In the genomic region with DNA sequence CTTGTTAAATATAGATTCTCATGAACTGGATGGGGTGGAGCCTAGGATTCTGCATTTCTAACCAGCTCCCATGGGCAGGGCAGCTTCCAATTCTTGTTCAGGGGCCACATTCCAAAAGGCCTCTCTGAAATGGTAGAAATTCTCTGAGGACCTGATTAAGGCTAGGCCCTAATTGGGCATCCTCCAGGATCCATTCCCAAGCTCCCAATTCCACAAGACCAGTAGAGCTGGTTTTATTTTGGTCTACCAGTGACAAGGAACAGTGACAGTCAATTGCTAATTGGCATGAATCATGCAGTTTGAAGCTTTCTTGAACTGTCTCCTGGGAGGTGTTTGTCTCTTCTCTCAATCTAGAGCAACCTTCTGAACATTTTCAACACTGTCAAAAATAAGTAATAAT, we compare ENCODE assay signal across 22 cellular contexts. TPM values are rescaled to one million over a fixed set of nuclear protein-coding genes. Genes with fewer than 3 reads are reported as not detected.
A peak's percentile ranks its signal among the peaks of the same experiment; 100 is the strongest.
DNase-seq lines count a peak whose midpoint lies in the region; ATAC-seq and TF ChIP-seq lines count a peak whose summit lies in the region.
"Had no signal": no experiment of that assay in that cellular context is flagged by ENCODE, and none has a peak within 500 bp of the region (broad histone marks: within the 10 kb centered on the region; RNA-seq: fewer than 3 reads in every experiment).

No MANE protein-coding gene starts in this region.

- H3K4me3 Mint-ChIP-seq in natural killer cell, result peak overlapping the region; percentile 64
- H3K4me3 Mint-ChIP-seq in natural killer cell treated with Interleukin-12 subunit alpha and Interleukin-12 subunit beta and Interleukin-15 and Interleukin-18, amount 100 ng/mL, for 72 hours, result no peak overlapping the region
- H3K4me3 Mint-ChIP-seq in GM23338, result no peak overlapping the region

- no peaks in the 10 kb centered on the region for H3K9me3 Mint-ChIP-seq in natural killer cell
- H3K9me3 Mint-ChIP-seq in natural killer cell treated with Interleukin-12 subunit alpha and Interleukin-12 subunit beta and Interleukin-15 and Interleukin-18, amount 100 ng/mL, for 72 hours, result no peaks in the 10 kb centered on the region
- peaks cover 4% of the 10 kb centered on the region; the same call in 2 of the 3 replicates for H3K9me3 Mint-ChIP-seq in GM23338

- H3K9me3 ChIP-seq in esophagus (ENCODE audit: control insufficient read depth in 2 of 2, insufficient read depth in 1 of 2, low read depth in 1 of 2, low read length in 1 of 2) (no peaks in the 10 kb centered on the region), parathyroid adenoma (ENCODE audit: control insufficient read depth, low read length) (no peaks in the 10 kb centered on the region), vagina (no peaks in the 10 kb centered on the region)
- H3K9me3 ChIP-seq: Caco-2, neutrophil, sigmoid colon had no signal

- CTCF ChIA-PET in GM10248 (lab: Yijun Ruan, JAX), result interaction anchor here (1.0 to 1.1 kb wide), 3 partner anchors 15 to 188 kb away, joined by 3 to 4 read pairs (median 3); no protein-coding TSS in a partner anchor

- H3K79me2 ChIP-seq in parathyroid adenoma (no peaks in the 10 kb centered on the region), GM23338 (replicated peaks; ENCODE audit: insufficient read depth) (no peaks in the 10 kb centered on the region)

- H3K9me2 ChIP-seq in GM23338 (ENCODE audit: insufficient read depth), result peaks cover under 1% of the 10 kb centered on the region; the same call in 1 of the 2 replicates

- H2AFZ ChIP-seq in parathyroid adenoma, result no peak overlapping the region
- H2AFZ ChIP-seq in GM23338, result no peak overlapping the region

- no peaks in the 10 kb centered on the region; the same call in 1 of the 2 replicates for H3F3A ChIP-seq in GM23338 (replicated peaks; ENCODE audit: low read depth)

- H3K27me3 Mint-ChIP-seq in natural killer cell (ENCODE audit: low read depth in 2 of 2) (peaks cover 38 to 56% of the 10 kb centered on the region in 2 donors), GM23338 (ENCODE audit: insufficient read depth, low read depth, poor library complexity) (peaks cover 43% of the 10 kb centered on the region)
- H3K27me3 Mint-ChIP-seq in natural killer cell treated with Interleukin-12 subunit alpha and Interleukin-12 subunit beta and Interleukin-15 and Interleukin-18, amount 100 ng/mL, for 72 hours, result peaks cover 44 to 58% of the 10 kb centered on the region in 2 donors

- POLR2A ChIA-PET in GM10248 (lab: Yijun Ruan, JAX), result no interaction called here

- H3K27me3 ChIP-seq in esophagus (ENCODE audit: control insufficient read depth in 1 of 2, insufficient read depth in 2 of 2, low read length in 2 of 2), result no peaks in the 10 kb centered on the region
- H3K27me3 ChIP-seq in parathyroid adenoma (ENCODE audit: control insufficient read depth, insufficient read depth, low read length), result no peaks in the 10 kb centered on the region
- H3K27me3 ChIP-seq in vagina, result no peaks in the 10 kb centered on the region
- H3K27me3 ChIP-seq in GM23338 (ENCODE audit: insufficient read depth), result peaks cover 72% of the 10 kb centered on the region

- TF ChIP-seq POLR2A in vagina (IDR thresholded peaks at IDR 0.05), result no peak

- H3K27ac ChIP-seq in esophagus (ENCODE audit: low read depth in 2 of 2, low read length in 1 of 2) (peak overlapping the region in 1 of 2 donors; percentile 9), parathyroid adenoma (no peak overlapping the region), vagina (no peak overlapping the region), GM23338 (ENCODE audit: low read depth) (no peak overlapping the region)
- H3K27ac ChIP-seq: neutrophil had no signal

- H3K4me1 Mint-ChIP-seq in natural killer cell (peaks cover 15 to 39% of the 10 kb centered on the region in 2 donors), GM23338 (peaks cover 49% of the 10 kb centered on the region)
- H3K4me1 Mint-ChIP-seq in natural killer cell treated with Interleukin-12 subunit alpha and Interleukin-12 subunit beta and Interleukin-15 and Interleukin-18, amount 100 ng/mL, for 72 hours (ENCODE audit: low read depth in 2 of 2), result peaks cover 0 to 15% of the 10 kb centered on the region in 2 donors

- DNase-seq in natural killer cell (no peak), vagina (ENCODE audit: extremely low spot score in 2 of 2) (no peak), GM23338 (ENCODE audit: low spot score) (no peak), GM10248 (ENCODE audit: extremely low spot score) (no peak)
- DNase-seq in natural killer cell treated with Interleukin-12 subunit alpha and Interleukin-12 subunit beta and Interleukin-15 and Interleukin-18, amount 100 ng/mL, for 72 hours (ENCODE audit: low spot score), result no peak
- DNase-seq: amniotic stem cell, Caco-2, GDM1, H7, NCI-H1048, NCI-H2171 treated with DMSO at 0.1 percent for 48 hours, SIG-M5, sigmoid colon had no signal

- H3K4me3 ChIP-seq in esophagus (ENCODE audit: low read depth in 1 of 2, low read length in 2 of 2), result peak overlapping the region; percentile 18 to 62
- H3K4me3 ChIP-seq in parathyroid adenoma (ENCODE audit: low read depth, low read length), result peak overlapping the region; percentile 17
- peak overlapping the region; percentile 5 to 49 for H3K4me3 ChIP-seq in vagina
- no peak overlapping the region for H3K4me3 ChIP-seq in GM23338

- H4K20me1 ChIP-seq in GM23338 (replicated peaks; ENCODE audit: insufficient read depth), result no peaks in the 10 kb centered on the region

- H3K9ac ChIP-seq in parathyroid adenoma, result no peak overlapping the region

- H3K4me1 ChIP-seq in esophagus (ENCODE audit: control insufficient read depth in 2 of 2, insufficient read depth in 2 of 2, low read length in 1 of 2) (peaks cover 5 to 19% of the 10 kb centered on the region in 2 donors), parathyroid adenoma (peaks cover 9% of the 10 kb centered on the region), vagina (peaks cover 47% of the 10 kb centered on the region), GM23338 (ENCODE audit: insufficient read depth) (peaks cover 28% of the 10 kb centered on the region)

- H3K27ac Mint-ChIP-seq in natural killer cell (no peak overlapping the region), GM23338 (no peak overlapping the region)
- H3K27ac Mint-ChIP-seq in natural killer cell treated with Interleukin-12 subunit alpha and Interleukin-12 subunit beta and Interleukin-15 and Interleukin-18, amount 100 ng/mL, for 72 hours, result no peak overlapping the region

- H3K4me2 ChIP-seq in parathyroid adenoma (ENCODE audit: low read length) (no peak overlapping the region), GM23338 (no peak overlapping the region)

- H3K36me3 Mint-ChIP-seq in natural killer cell (no peaks in the 10 kb centered on the region), GM23338 (ENCODE audit: low read depth) (peaks cover 4% of the 10 kb centered on the region; the same call in 1 of the 3 replicates)
- peaks cover 6% of the 10 kb centered on the region for H3K36me3 Mint-ChIP-seq in natural killer cell treated with Interleukin-12 subunit alpha and Interleukin-12 subunit beta and Interleukin-15 and Interleukin-18, amount 100 ng/mL, for 72 hours

- ATAC-seq in natural killer cell (no peak), HG03095 (IDR thresholded peaks at IDR 0.05; ENCODE audit: unreplicated experiment) (no peak), GM23338 (no peak)
- no peak for ATAC-seq in natural killer cell treated with Interleukin-12 subunit alpha and Interleukin-12 subunit beta and Interleukin-15 and Interleukin-18, amount 100 ng/mL, for 72 hours
- ATAC-seq: activated CD4-positive, CD25-positive, alpha-beta regulatory T cell treated with anti-CD3 and anti-CD28 coated beads, Interleukin-2, amount 50 U/mL, for 24 hours; HepG2 had no signal

- no peaks in the 10 kb centered on the region for H3K36me3 ChIP-seq in esophagus (ENCODE audit: control insufficient read depth in 2 of 2, insufficient read depth in 2 of 2, low read length in 1 of 2)
- no peaks in the 10 kb centered on the region for H3K36me3 ChIP-seq in parathyroid adenoma (ENCODE audit: control insufficient read depth, insufficient read depth, low read length)
- H3K36me3 ChIP-seq in vagina, result no peaks in the 10 kb centered on the region
- H3K36me3 ChIP-seq in GM23338 (ENCODE audit: insufficient read depth), result no peaks in the 10 kb centered on the region; the same call in 1 of the 2 replicates
- H3K36me3 ChIP-seq: neutrophil, sigmoid colon had no signal

- TF ChIP-seq CTCF in natural killer cell (IDR thresholded peaks at IDR 0.05) (no peak), parathyroid adenoma (IDR thresholded peaks at IDR 0.05) (no peak), vagina (IDR thresholded peaks at IDR 0.05) (no peak), GM23338 (conservative IDR thresholded peaks at IDR 0.05; ENCODE audit: low read depth in 2 of 2) (no peak), GM10248 (IDR thresholded peaks at IDR 0.05; ENCODE audit: control extremely low read depth, extremely low read depth, low read depth, missing control alignments) (no peak)

- intact Hi-C loops in natural killer cell (cut with micrococcal nuclease) (no loop called here), vagina (cut with DNase I) (loop anchor here (10.0 kb wide), 1 partner anchor 352 kb away; no protein-coding TSS in a partner anchor)

TF ChIP-seq in GM23338, 12 proteins besides CTCF, POLR2A, EP300 and RAD21 (continues in another document):
- TF ChIP-seq POLR2AphosphoS5 (IDR thresholded peaks at IDR 0.05; ENCODE audit: low read depth) (no peak), EZH2 (IDR thresholded peaks at IDR 0.05; ENCODE audit: low read depth, unreplicated experiment) (no peak), ZNF114 (CRISPR knock-in tag; IDR thresholded peaks at IDR 0.05) (no peak), STAT1 (IDR thresholded peaks at IDR 0.05; ENCODE audit: unreplicated experiment) (no peak)

RNA-seq across cellular contexts. Expression of gene THBD, which starts 3.0 kb away (rescaled TPM):
- total RNA-seq in natural killer cell (1 to 10 TPM; 2.1 to 2.8 (median 2.1) TPM), vagina (76.9 TPM)
- under 1 TPM; 0.12 to 0.33 TPM for total RNA-seq in natural killer cell treated with Interleukin-12 subunit alpha and Interleukin-12 subunit beta and Interleukin-15 and Interleukin-18, amount 100 ng/mL, for 72 hours
- polyA plus RNA-seq in esophagus (10 to 100 TPM in 1 of 2 donors, 1 to 10 TPM in 1; 9.5 to 29.7 TPM), GM23338 (2016; fragmentation: Nextera tagmentation; extraction: Ambion mirVana) (0.10 and 0.17 TPM in 2 replicates)
- 0.58 and 0.97 TPM in 2 replicates for total RNA-seq in GM23338 (2014; rRNA removed; shearing (Covaris generic))
- total RNA-seq: HepG2; T-helper 2 cell treated with Interferon-gamma antibody and Interleukin-4, amounts not matched to agents 100 ng/mL and 5 ng/mL, for 36 hours had no signal

RNA-seq across cellular contexts. Expression of gene SSTR4, which starts 11.3 kb away (rescaled TPM):
- total RNA-seq in natural killer cell, result not detected
- not detected for total RNA-seq in natural killer cell treated with Interleukin-12 subunit alpha and Interleukin-12 subunit beta and Interleukin-15 and Interleukin-18, amount 100 ng/mL, for 72 hours
- polyA plus RNA-seq in esophagus, result not detected
- not detected for total RNA-seq in vagina
- total RNA-seq in GM23338 (2014; rRNA removed; shearing (Covaris generic)), result not detected in 2 replicates
- not detected in 2 replicates for polyA plus RNA-seq in GM23338 (2016; fragmentation: Nextera tagmentation; extraction: Ambion mirVana)
- total RNA-seq: Caco-2; fibroblast of lung; H7; HepG2; lung microvascular endothelial cell; sigmoid colon; T-helper 2 cell treated with Interferon-gamma antibody and Interleukin-4, amounts not matched to agents 100 ng/mL and 5 ng/mL, for 36 hours had no signal
- polyA plus RNA-seq: fibroblast of lung, HepG2 had no signal

RNA-seq across cellular contexts. Expression of gene CD93, which starts 39.7 kb away (rescaled TPM):
- 10 to 100 TPM in 2 of 3 donors, 1 to 10 TPM in 1; 8.0 to 17.9 (median 17.2) TPM for total RNA-seq in natural killer cell
- total RNA-seq in natural killer cell treated with Interleukin-12 subunit alpha and Interleukin-12 subunit beta and Interleukin-15 and Interleukin-18, amount 100 ng/mL, for 72 hours, result 10 to 100 TPM; 13.7 to 16.8 TPM
- polyA plus RNA-seq in esophagus, result 1 to 10 TPM; 1.8 to 2.8 TPM
- total RNA-seq in vagina, result 45.4 TPM
- 0.04 TPM in 1 of 2 replicates, not detected in the other for total RNA-seq in GM23338 (2014; rRNA removed; shearing (Covaris generic))
- 0.03 TPM in 2 replicates for polyA plus RNA-seq in GM23338 (2016; fragmentation: Nextera tagmentation; extraction: Ambion mirVana)
- total RNA-seq: Caco-2, fibroblast of lung, HepG2 had no signal
- polyA plus RNA-seq: HepG2 had no signal

Comparison
In these comparisons a context has a peak if more than half of its experiments do, and no peak if none do; other contexts are left out.
1. RNA of gene THBD, which starts 3.0 kb away (total RNA-seq): 76.9 TPM in vagina (single experiment); 2.1 to 2.8 TPM in natural killer cell, 0.58 to 0.97 TPM in GM23338 and 0.12 to 0.33 TPM in natural killer cell treated with Interleukin-12 subunit alpha and Interleukin-12 subunit beta and Interleukin-15 and Interleukin-18, amount 100 ng/mL, for 72 hours; every median in the first group is over 10 times any median in the second.